ENCODE assay signal across 13 cellular contexts in the genomic region with DNA sequence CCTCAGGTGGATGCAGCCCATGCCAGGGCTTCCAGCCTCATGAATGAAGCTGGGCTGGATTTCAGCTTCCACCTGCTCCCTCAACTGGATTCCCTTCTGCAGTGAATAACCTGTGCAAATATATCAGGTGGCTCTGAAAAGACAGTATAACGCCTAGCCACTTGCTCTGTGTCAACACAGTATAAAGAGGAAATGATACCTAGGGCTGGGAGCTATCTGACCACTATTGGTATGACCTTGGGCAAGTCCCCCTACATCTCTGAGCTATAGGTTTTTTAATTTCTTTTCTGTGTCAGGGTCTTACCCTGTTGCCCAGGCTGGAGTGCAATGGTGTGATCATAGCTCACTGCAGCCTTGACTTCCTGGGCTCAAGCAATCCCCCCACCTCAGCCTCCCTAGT. TPM values are rescaled to one million over a fixed set of nuclear protein-coding genes. Genes with fewer than 3 reads are reported as not detected.
DNase-seq lines count a peak whose midpoint lies in the region; ATAC-seq and TF ChIP-seq lines count a peak whose summit lies in the region.
"Had no signal": no experiment of that assay in that cellular context is flagged by ENCODE, and none has a peak within 500 bp of the region (broad histone marks: within the 10 kb centered on the region; RNA-seq: fewer than 3 reads in every experiment).

No MANE protein-coding gene starts in this region.

- no peak overlapping the region for H3K9ac ChIP-seq in OCI-LY3 (ENCODE audit: low read length)
- no peak overlapping the region for H3K9ac ChIP-seq in SK-N-SH

- H3K36me3 ChIP-seq in OCI-LY3 (replicated peaks; ENCODE audit: low read depth, low read length), result no peaks in the 10 kb centered on the region
- H3K36me3 ChIP-seq in SK-N-SH (replicated peaks in 1 of 2; ENCODE audit: control insufficient read depth in 1 of 2, insufficient read depth in 2 of 2, low read length in 1 of 2), result no peaks in the 10 kb centered on the region
- H3K36me3 ChIP-seq: esophagus muscularis mucosa had no signal

- TF ChIP-seq EP300 in SK-N-SH (IDR thresholded peaks at IDR 0.05; ENCODE audit: borderline replicate concordance in 1 of 2, low read depth in 1 of 2, low read length in 1 of 2), result no peak

- no peak overlapping the region for H2AFZ ChIP-seq in OCI-LY3 (ENCODE audit: low read depth, low read length)
- no peak overlapping the region for H2AFZ ChIP-seq in SK-N-SH (ENCODE audit: low read depth)

- CTCF ChIA-PET in activated CD4-positive, alpha-beta T cell treated with anti-CD3 and anti-CD28 coated beads, Interleukin-2, amount 10 ng/mL, durations not matched to agents 7 days and 5 days (lab: Charles Lee), result interaction anchor here (0.5 to 1.5 kb wide), 6 partner anchors 10 to 163 kb away, joined by 3 to 4 read pairs (median 3); no protein-coding TSS in a partner anchor
- CTCF ChIA-PET in SK-N-SH (lab: Yijun Ruan, JAX), result interaction anchor here (0.9 kb wide), 1 partner anchor 71 kb away, joined by 3 read pairs; no protein-coding TSS in a partner anchor

- ATAC-seq in GM18873 (IDR thresholded peaks at IDR 0.05; ENCODE audit: low FRiP score, unreplicated experiment) (peak; percentile 90), GM21528 (IDR thresholded peaks at IDR 0.05; ENCODE audit: low FRiP score, unreplicated experiment) (peak; percentile 84), HG03108 (IDR thresholded peaks at IDR 0.05; ENCODE audit: unreplicated experiment) (peak; percentile 86)

- TF ChIP-seq CTCF in OCI-LY3 (IDR thresholded peaks at IDR 0.05; ENCODE audit: low read depth, low read length) (no peak), SK-N-SH (IDR thresholded peaks at IDR 0.05) (no peak)

- H3K27ac Mint-ChIP-seq in T-helper 2 cell treated with Interferon-gamma antibody and Interleukin-4, amounts not matched to agents 5 μg/mL and 100 μg/mL, for 36 hours, result no peak overlapping the region
- H3K27ac Mint-ChIP-seq in activated CD4-positive, alpha-beta T cell treated with anti-CD3 and anti-CD28 coated beads, Interleukin-2, amount 10 ng/mL, durations not matched to agents 24 days and 14 days, result no peak overlapping the region
- no peak overlapping the region for H3K27ac Mint-ChIP-seq in activated CD4-positive, alpha-beta T cell treated with anti-CD3 and anti-CD28 coated beads, Interleukin-2, amount 10 ng/mL, durations not matched to agents 7 days and 5 days

- intact Hi-C loops in activated CD4-positive, alpha-beta T cell treated with anti-CD3 and anti-CD28 coated beads, Interleukin-2, amount 10 ng/mL, durations not matched to agents 24 days and 14 days (cut with micrococcal nuclease), result no loop called here

- no peaks in the 10 kb centered on the region for H3K9me2 ChIP-seq in SK-N-SH

- H3K9me3 Mint-ChIP-seq in T-helper 2 cell treated with Interferon-gamma antibody and Interleukin-4, amounts not matched to agents 5 μg/mL and 100 μg/mL, for 36 hours, result no peaks in the 10 kb centered on the region
- no peaks in the 10 kb centered on the region for H3K9me3 Mint-ChIP-seq in activated CD4-positive, alpha-beta T cell treated with anti-CD3 and anti-CD28 coated beads, Interleukin-2, amount 10 ng/mL, durations not matched to agents 24 days and 14 days
- no peaks in the 10 kb centered on the region for H3K9me3 Mint-ChIP-seq in activated CD4-positive, alpha-beta T cell treated with anti-CD3 and anti-CD28 coated beads, Interleukin-2, amount 10 ng/mL, durations not matched to agents 7 days and 5 days

- POLR2A ChIA-PET in activated CD4-positive, alpha-beta T cell treated with anti-CD3 and anti-CD28 coated beads, Interleukin-2, amount 10 ng/mL, durations not matched to agents 7 days and 5 days (lab: Charles Lee), result no interaction called here
- POLR2A ChIA-PET in SK-N-SH (lab: Yijun Ruan, JAX), result no interaction called here

- no peaks in the 10 kb centered on the region for H3K4me1 Mint-ChIP-seq in T-helper 2 cell treated with Interferon-gamma antibody and Interleukin-4, amounts not matched to agents 5 μg/mL and 100 μg/mL, for 36 hours (ENCODE audit: low read depth)
- no peaks in the 10 kb centered on the region for H3K4me1 Mint-ChIP-seq in activated CD4-positive, alpha-beta T cell treated with anti-CD3 and anti-CD28 coated beads, Interleukin-2, amount 10 ng/mL, durations not matched to agents 24 days and 14 days
- no peaks in the 10 kb centered on the region for H3K4me1 Mint-ChIP-seq in activated CD4-positive, alpha-beta T cell treated with anti-CD3 and anti-CD28 coated beads, Interleukin-2, amount 10 ng/mL, durations not matched to agents 7 days and 5 days

- no peaks in the 10 kb centered on the region for H3K27me3 ChIP-seq in OCI-LY3 (ENCODE audit: low read depth, low read length)
- no peaks in the 10 kb centered on the region for H3K27me3 ChIP-seq in SK-N-SH (ENCODE audit: insufficient read depth)
- H3K27me3 ChIP-seq: esophagus muscularis mucosa had no signal

- H3K36me3 Mint-ChIP-seq in T-helper 2 cell treated with Interferon-gamma antibody and Interleukin-4, amounts not matched to agents 5 μg/mL and 100 μg/mL, for 36 hours (ENCODE audit: low read depth), result no peaks in the 10 kb centered on the region
- H3K36me3 Mint-ChIP-seq in activated CD4-positive, alpha-beta T cell treated with anti-CD3 and anti-CD28 coated beads, Interleukin-2, amount 10 ng/mL, durations not matched to agents 24 days and 14 days (ENCODE audit: low read depth), result no peaks in the 10 kb centered on the region
- no peaks in the 10 kb centered on the region for H3K36me3 Mint-ChIP-seq in activated CD4-positive, alpha-beta T cell treated with anti-CD3 and anti-CD28 coated beads, Interleukin-2, amount 10 ng/mL, durations not matched to agents 7 days and 5 days (ENCODE audit: low read depth)

- H3K79me2 ChIP-seq in OCI-LY3 (ENCODE audit: low read length), result no peaks in the 10 kb centered on the region
- no peaks in the 10 kb centered on the region for H3K79me2 ChIP-seq in SK-N-SH (ENCODE audit: insufficient read depth)

- H3K9me3 ChIP-seq in OCI-LY3 (ENCODE audit: insufficient read depth, low read length) (no peaks in the 10 kb centered on the region), SK-N-SH (no peaks in the 10 kb centered on the region)
- H3K9me3 ChIP-seq: esophagus muscularis mucosa had no signal

- WGBS in SK-N-SH (ENCODE audit: low lambda C conversion rate), result 38% methylated on average over 1 of the region's 1 CpG

- H3K4me3 ChIP-seq in OCI-LY3 (ENCODE audit: low read length) (no peak overlapping the region), SK-N-SH (ENCODE audit: low read depth in 2 of 2, low read length in 1 of 2) (no peak overlapping the region)
- H3K4me3 ChIP-seq: esophagus muscularis mucosa had no signal

- H3K4me2 ChIP-seq in OCI-LY3 (ENCODE audit: low read length) (peak overlapping the region; percentile 52), SK-N-SH (no peak overlapping the region)

- H3K4me3 Mint-ChIP-seq in T-helper 2 cell treated with Interferon-gamma antibody and Interleukin-4, amounts not matched to agents 5 μg/mL and 100 μg/mL, for 36 hours, result no peak overlapping the region
- H3K4me3 Mint-ChIP-seq in activated CD4-positive, alpha-beta T cell treated with anti-CD3 and anti-CD28 coated beads, Interleukin-2, amount 10 ng/mL, durations not matched to agents 24 days and 14 days, result no peak overlapping the region
- H3K4me3 Mint-ChIP-seq in activated CD4-positive, alpha-beta T cell treated with anti-CD3 and anti-CD28 coated beads, Interleukin-2, amount 10 ng/mL, durations not matched to agents 7 days and 5 days, result no peak overlapping the region

- H3K27me3 Mint-ChIP-seq in T-helper 2 cell treated with Interferon-gamma antibody and Interleukin-4, amounts not matched to agents 5 μg/mL and 100 μg/mL, for 36 hours (ENCODE audit: low read depth), result no peaks in the 10 kb centered on the region
- no peaks in the 10 kb centered on the region for H3K27me3 Mint-ChIP-seq in activated CD4-positive, alpha-beta T cell treated with anti-CD3 and anti-CD28 coated beads, Interleukin-2, amount 10 ng/mL, durations not matched to agents 24 days and 14 days
- no peaks in the 10 kb centered on the region for H3K27me3 Mint-ChIP-seq in activated CD4-positive, alpha-beta T cell treated with anti-CD3 and anti-CD28 coated beads, Interleukin-2, amount 10 ng/mL, durations not matched to agents 7 days and 5 days

- H3K4me1 ChIP-seq in OCI-LY3 (ENCODE audit: low read length) (peaks cover 11% of the 10 kb centered on the region), SK-N-SH (ENCODE audit: control insufficient read depth in 1 of 2, insufficient read depth in 2 of 2, low read depth in 1 of 2, low read length in 1 of 2) (no peaks in the 10 kb centered on the region)
- H3K4me1 ChIP-seq: esophagus muscularis mucosa had no signal

- no peak for TF ChIP-seq RAD21 in SK-N-SH (IDR thresholded peaks at IDR 0.05; ENCODE audit: low read length)

- H4K20me1 ChIP-seq in OCI-LY3 (ENCODE audit: insufficient read depth, low read length) (no peaks in the 10 kb centered on the region), SK-N-SH (ENCODE audit: insufficient read depth) (no peaks in the 10 kb centered on the region)

- no peak for DNase-seq in T-helper 2 cell treated with Interferon-gamma antibody and Interleukin-4, amounts not matched to agents 5 μg/mL and 100 μg/mL, for 36 hours (ENCODE audit: low spot score)
- no peak for DNase-seq in activated CD4-positive, alpha-beta T cell treated with anti-CD3 and anti-CD28 coated beads, Interleukin-2, amount 10 ng/mL, durations not matched to agents 24 days and 14 days
- DNase-seq in activated CD4-positive, alpha-beta T cell treated with anti-CD3 and anti-CD28 coated beads, Interleukin-2, amount 10 ng/mL, durations not matched to agents 7 days and 5 days, result no peak
- DNase-seq in SK-N-SH, result no peak
- DNase-seq: kidney, NCI-H510A treated with DMSO at 0.1 percent for 48 hours, occipital lobe, T-helper 9 cell had no signal

- no peaks in the 10 kb centered on the region for H3F3A ChIP-seq in SK-N-SH (replicated peaks; ENCODE audit: insufficient read depth)

- H3K27ac ChIP-seq in OCI-LY3 (ENCODE audit: low read length), result no peak overlapping the region
- no peak overlapping the region for H3K27ac ChIP-seq in SK-N-SH (ENCODE audit: low read depth in 2 of 2, low read length in 1 of 2)
- H3K27ac ChIP-seq: esophagus muscularis mucosa had no signal

RNA-seq across cellular contexts. Expression of a gene that starts 19.8 kb away (rescaled TPM):
- total RNA-seq in activated CD4-positive, alpha-beta T cell treated with anti-CD3 and anti-CD28 coated beads, Interleukin-2, amount 10 ng/mL, durations not matched to agents 24 days and 14 days, result 0.07 and 0.12 TPM in 2 replicates
- total RNA-seq in activated CD4-positive, alpha-beta T cell treated with anti-CD3 and anti-CD28 coated beads, Interleukin-2, amount 10 ng/mL, durations not matched to agents 7 days and 5 days, result not detected
- 0.08 and 0.20 TPM in 2 replicates for polyA plus RNA-seq in SK-N-SH (2012; rRNA removed)
- polyA plus RNA-seq in SK-N-SH (2012; cell fraction: cytosol; rRNA removed), result 0.01 and 0.08 TPM in 2 replicates
- polyA plus RNA-seq in SK-N-SH (2012; cell fraction: nucleus; rRNA removed), result 0.14 TPM in 1 of 2 replicates, not detected in the other

RNA-seq across cellular contexts. Expression of a gene that starts 20.9 kb away (rescaled TPM):
- 418 and 441 TPM in 2 replicates for total RNA-seq in activated CD4-positive, alpha-beta T cell treated with anti-CD3 and anti-CD28 coated beads, Interleukin-2, amount 10 ng/mL, durations not matched to agents 24 days and 14 days
- 100 to 1,000 TPM; 217 to 245 TPM for total RNA-seq in activated CD4-positive, alpha-beta T cell treated with anti-CD3 and anti-CD28 coated beads, Interleukin-2, amount 10 ng/mL, durations not matched to agents 7 days and 5 days
- polyA plus RNA-seq in SK-N-SH (2012; rRNA removed), result 366 and 439 TPM in 2 replicates
- polyA plus RNA-seq in SK-N-SH (2012; cell fraction: cytosol; rRNA removed), result 486 and 518 TPM in 2 replicates
- 107 and 186 TPM in 2 replicates for polyA plus RNA-seq in SK-N-SH (2012; cell fraction: nucleus; rRNA removed)

RNA-seq across cellular contexts. Expression of a gene that starts 21.4 kb away (rescaled TPM):
- total RNA-seq in activated CD4-positive, alpha-beta T cell treated with anti-CD3 and anti-CD28 coated beads, Interleukin-2, amount 10 ng/mL, durations not matched to agents 24 days and 14 days, result 17.7 and 18.5 TPM in 2 replicates
- 10 to 100 TPM; 19.0 to 20.7 TPM for total RNA-seq in activated CD4-positive, alpha-beta T cell treated with anti-CD3 and anti-CD28 coated beads, Interleukin-2, amount 10 ng/mL, durations not matched to agents 7 days and 5 days
- polyA plus RNA-seq in SK-N-SH (2012; rRNA removed), result 20.8 and 29.2 TPM in 2 replicates
- polyA plus RNA-seq in SK-N-SH (2012; cell fraction: cytosol; rRNA removed), result 22.3 and 23.3 TPM in 2 replicates
- 28.1 and 45.4 TPM in 2 replicates for polyA plus RNA-seq in SK-N-SH (2012; cell fraction: nucleus; rRNA removed)

RNA-seq across cellular contexts. Expression of a gene that starts 55.5 kb away (rescaled TPM):
- total RNA-seq in activated CD4-positive, alpha-beta T cell treated with anti-CD3 and anti-CD28 coated beads, Interleukin-2, amount 10 ng/mL, durations not matched to agents 24 days and 14 days, result 0.19 and 0.40 TPM in 2 replicates
- total RNA-seq in activated CD4-positive, alpha-beta T cell treated with anti-CD3 and anti-CD28 coated beads, Interleukin-2, amount 10 ng/mL, durations not matched to agents 7 days and 5 days, result under 1 TPM; 0.22 to 0.67 TPM
- 0.21 and 0.37 TPM in 2 replicates for polyA plus RNA-seq in SK-N-SH (2012; rRNA removed)
- polyA plus RNA-seq in SK-N-SH (2012; cell fraction: cytosol; rRNA removed), result 0.03 and 0.08 TPM in 2 replicates
- 0.72 and 1.3 TPM in 2 replicates for polyA plus RNA-seq in SK-N-SH (2012; cell fraction: nucleus; rRNA removed)
